Comparison of ENCODE assay signal across 15 cellular contexts in genomic region chr4:30537462-30537861, GRCh38.
DNase-seq lines count a peak whose midpoint lies in the region; ATAC-seq, FAIRE-seq and TF ChIP-seq lines count a peak whose summit lies in the region.
"Had no signal": no experiment of that assay in that cellular context is flagged by ENCODE, and none has a peak within 500 bp of the region (broad histone marks: within the 10 kb centered on the region; RNA-seq: fewer than 3 reads in every experiment).

No MANE protein-coding gene starts in this region.

- H3K79me1 ChIP-seq in H1 (ENCODE audit: low read depth, low read length), result no peaks in the 10 kb centered on the region

- no peak for TF ChIP-seq POLR2A in H1 (IDR thresholded peaks at IDR 0.05; ENCODE audit: control extremely low read depth in 1 of 2, low read depth in 2 of 2, low read length in 2 of 2)

- BruUV-seq in Panc1 (replicated peaks; lab: Mats Ljungman, UMichigan), result no TSS peak

- H3K36me3 ChIP-seq in Panc1 (ENCODE audit: control insufficient read depth, insufficient read depth, low read length), result no peaks in the 10 kb centered on the region
- no peaks in the 10 kb centered on the region for H3K36me3 ChIP-seq in H1 (ENCODE audit: control insufficient read depth in 2 of 4, insufficient read depth in 4 of 4, low read length in 3 of 4)

- H3K18ac ChIP-seq in H1 (ENCODE audit: extremely low read depth, low read length), result no peak overlapping the region

- H4K91ac ChIP-seq in H1 (replicated peaks; ENCODE audit: insufficient read length, low read length), result no peak overlapping the region

- no peaks in the 10 kb centered on the region for H3K9me3 Mint-ChIP-seq in mesothelial cell of epicardium
- H3K9me3 Mint-ChIP-seq: H9 had no signal

- H2AFZ ChIP-seq in H1 (ENCODE audit: low read length), result peak overlapping the region; percentile 70; the same call in 1 of the 2 replicates

- H3K56ac ChIP-seq in H1 (replicated peaks; ENCODE audit: insufficient read length, low read depth, low read length), result no peak overlapping the region

- in situ Hi-C loops in Panc1 (cut with HindIII; ENCODE audit: low pct_unique_long_range_greater_than_20kb, low sequenced_read_pairs), result no loop called here

- no peak overlapping the region for H3K4me2 ChIP-seq in H1 (ENCODE audit: insufficient read depth in 1 of 2, low read depth in 2 of 2, low read length in 2 of 2)

- no peak overlapping the region for H3K4ac ChIP-seq in H1 (replicated peaks; ENCODE audit: insufficient read length, low read depth, low read length)

- H4K20me1 ChIP-seq in H1 (replicated peaks in 1 of 2; ENCODE audit: control insufficient read depth in 1 of 2, insufficient read depth in 2 of 2, low read length in 2 of 2), result no peaks in the 10 kb centered on the region

- CTCF ChIA-PET in Panc1 (lab: Charles Lee), result no interaction called here
- CTCF ChIA-PET in H1 (lab: Charles Lee; ENCODE audit: partially characterized antibody), result no interaction called here

- intact Hi-C loops in Panc1 (cut with micrococcal nuclease; ENCODE audit: unreplicated experiment), result no loop called here

- no peaks in the 10 kb centered on the region for H3K27me3 Mint-ChIP-seq in mesothelial cell of epicardium (ENCODE audit: low read depth)
- H3K27me3 Mint-ChIP-seq: activated T-helper 17 cell treated with anti-CD3 and anti-CD28 coated beads, Interleukin-2, amount 50 U/mL, for 72 hours had no signal

- no peak for FAIRE-seq in H1 (lab: Jason Lieb, UNC)

- H3K23me2 ChIP-seq in H1 (ENCODE audit: low read depth, low read length), result no peaks in the 10 kb centered on the region

- no peaks in the 10 kb centered on the region for H3K79me2 ChIP-seq in H1 (ENCODE audit: control insufficient read depth in 1 of 2, insufficient read depth in 2 of 2, low read length in 2 of 2)

- H3K4me3 ChIP-seq in Panc1 (ENCODE audit: low read depth in 2 of 2, low read length in 2 of 2) (no peak overlapping the region), H1 (ENCODE audit: extremely low read depth in 1 of 4, insufficient read depth in 2 of 4, low read depth in 3 of 4, low read length in 4 of 4) (no peak overlapping the region)

- WGBS in H1 (ENCODE audit: extremely low coverage in 1 of 2, insufficient coverage in 1 of 2, insufficient read length in 1 of 2, insufficient replicate concordance in 2 of 2, low coverage in 1 of 2, low lambda C conversion rate in 2 of 2, missing lambda C conversion rate in 1 of 2), 2 experiments, result 91% methylated on average over 3 of the region's 3 CpGs; no CpG with 5 or more reads in 1 of the 2 experiments

- H2BK5ac ChIP-seq in H1 (ENCODE audit: low read depth, low read length), result no peak overlapping the region

- H2BK15ac ChIP-seq in H1 (ENCODE audit: low read length), result no peak overlapping the region

- no peak overlapping the region for H3K27ac ChIP-seq in Panc1 (ENCODE audit: low read length)
- no peak overlapping the region for H3K27ac ChIP-seq in H1 (ENCODE audit: low read depth, low read length)

- H2BK12ac ChIP-seq in H1 (ENCODE audit: low read depth, low read length), result no peak overlapping the region

- H3K4me1 ChIP-seq in Panc1 (ENCODE audit: control insufficient read depth, insufficient read depth, low read length) (no peaks in the 10 kb centered on the region), H1 (replicated peaks in 1 of 4; ENCODE audit: control insufficient read depth in 3 of 4, insufficient read depth in 4 of 4, low read length in 3 of 4) (no peaks in the 10 kb centered on the region)

- H3K9me3 ChIP-seq in Panc1 (ENCODE audit: control insufficient read depth, insufficient read depth, low read depth, low read length) (no peaks in the 10 kb centered on the region), H1 (ENCODE audit: insufficient read depth in 2 of 2, low read depth in 1 of 2, low read length in 1 of 2) (no peaks in the 10 kb centered on the region)

- H2BK120ac ChIP-seq in H1 (replicated peaks; ENCODE audit: low read depth, low read length), result no peak overlapping the region

- peak overlapping the region; percentile 1 for H3K27ac Mint-ChIP-seq in mesothelial cell of epicardium
- H3K27ac Mint-ChIP-seq: activated T-helper 17 cell treated with anti-CD3 and anti-CD28 coated beads, Interleukin-2, amount 50 U/mL, for 72 hours; CD14-positive monocyte; H9 had no signal

- ATAC-seq in Panc1 (peak; percentile 58; the same call in 1 of the 2 replicates), GM18517 (IDR thresholded peaks at IDR 0.05; ENCODE audit: unreplicated experiment) (no peak), HG02852 (IDR thresholded peaks at IDR 0.05; ENCODE audit: unreplicated experiment) (no peak)
- ATAC-seq: activated CD4-positive, CD25-positive, alpha-beta regulatory T cell treated with anti-CD3 and anti-CD28 coated beads, Interleukin-2, amount 50 U/mL, for 24 hours; activated T-helper 17 cell treated with anti-CD3 and anti-CD28 coated beads, Interleukin-2, amount 50 U/mL, for 72 hours had no signal

- H4K5ac ChIP-seq in H1 (ENCODE audit: insufficient read length, low read depth, low read length), result no peak overlapping the region

- no peak overlapping the region for H3K9ac ChIP-seq in H1 (replicated peaks in 1 of 4; ENCODE audit: extremely low read depth in 1 of 4, low read depth in 3 of 4, low read length in 3 of 4)

- no peak overlapping the region for H3K4me3 Mint-ChIP-seq in mesothelial cell of epicardium
- H3K4me3 Mint-ChIP-seq: activated T-helper 17 cell treated with anti-CD3 and anti-CD28 coated beads, Interleukin-2, amount 50 U/mL, for 72 hours; CD14-positive monocyte; H9 had no signal

- no peak for TF ChIP-seq RAD21 in H1 (IDR thresholded peaks at IDR 0.05 in 1 of 2, conservative IDR thresholded peaks at IDR 0.05 in 1 of 2; ENCODE audit: low read depth in 2 of 2, low read length in 2 of 2)

- peaks cover 5% of the 10 kb centered on the region for H3K4me1 Mint-ChIP-seq in mesothelial cell of epicardium
- H3K4me1 Mint-ChIP-seq: activated T-helper 17 cell treated with anti-CD3 and anti-CD28 coated beads, Interleukin-2, amount 50 U/mL, for 72 hours; CD14-positive monocyte had no signal

- H4K8ac ChIP-seq in H1 (ENCODE audit: extremely low read depth, insufficient read depth, low read length), result no peak overlapping the region

- DNase-seq in ELR (ENCODE audit: low read depth), result peak; percentile 92
- peak; percentile 5 for DNase-seq in Panc1 (ENCODE audit: low read depth, low spot score)
- DNase-seq in H1 (ENCODE audit: low read depth in 1 of 2, low spot score in 2 of 2), result no peak
- DNase-seq in mesothelial cell of epicardium (ENCODE audit: low spot score in 2 of 2, unreplicated experiment in 2 of 2), result no peak
- DNase-seq in DMS53 (lab: John Stamatoyannopoulos, UW), result no peak
- DNase-seq in UCSD-AML1 (lab: John Stamatoyannopoulos, UW; ENCODE audit: unreplicated experiment), result no peak
- DNase-seq: cortex of kidney, H9, MM.1S, NCI-H510A treated with DMSO at 0.1 percent for 48 hours had no signal

- H2BK20ac ChIP-seq in H1 (ENCODE audit: low read length), result no peak overlapping the region

- H3K27me3 ChIP-seq in Panc1 (ENCODE audit: control insufficient read depth, insufficient read depth, low read length), result no peaks in the 10 kb centered on the region
- H3K27me3 ChIP-seq in H1 (replicated peaks in 1 of 4; ENCODE audit: control insufficient read depth in 3 of 4, extremely low read depth in 1 of 4, insufficient read depth in 3 of 4, low read length in 3 of 4), result no peaks in the 10 kb centered on the region

- TF ChIP-seq EP300 in H1 (IDR thresholded peaks at IDR 0.05; ENCODE audit: borderline replicate concordance in 1 of 2, low read depth in 2 of 2, low read length in 2 of 2), result no peak

- no peak overlapping the region for H2AK5ac ChIP-seq in H1 (ENCODE audit: low read depth, low read length)

- POLR2A ChIA-PET in Panc1 (lab: Charles Lee) (no interaction called here), H1 (lab: Charles Lee; ENCODE audit: partially characterized antibody) (no interaction called here)

- H3K36me3 Mint-ChIP-seq in mesothelial cell of epicardium, result no peaks in the 10 kb centered on the region
- H3K36me3 Mint-ChIP-seq: CD14-positive monocyte had no signal

- H3K14ac ChIP-seq in H1 (ENCODE audit: insufficient read length), result no peak overlapping the region

- TF ChIP-seq CTCF in Panc1 (IDR thresholded peaks at IDR 0.05), result no peak
- TF ChIP-seq CTCF in H1 (IDR thresholded peaks at IDR 0.05; ENCODE audit: control extremely low read depth in 1 of 3, insufficient read depth in 1 of 3, low read depth in 1 of 3, low read length in 3 of 3), result no peak
- TF ChIP-seq CTCF in mesothelial cell of epicardium (IDR thresholded peaks at IDR 0.05; ENCODE audit: unreplicated experiment), result no peak

- H3K23ac ChIP-seq in H1 (ENCODE audit: insufficient read length), result no peak overlapping the region

TF ChIP-seq in H1, 55 proteins besides CTCF, POLR2A, EP300 and RAD21:
- TF ChIP-seq KDM4A (IDR thresholded peaks at IDR 0.05; ENCODE audit: low read depth, low read length, severe bottlenecking) (no peak), ASH2L (IDR thresholded peaks at IDR 0.05; ENCODE audit: low read length) (no peak), CBX5 (IDR thresholded peaks at IDR 0.05; ENCODE audit: low read depth, low read length) (no peak), SP4 (IDR thresholded peaks at IDR 0.05; ENCODE audit: low read length) (no peak), NANOG (IDR thresholded peaks at IDR 0.05; ENCODE audit: insufficient read depth, low read depth, low read length, poor library complexity, severe bottlenecking) (no peak), ATF2 (IDR thresholded peaks at IDR 0.05; ENCODE audit: low read length) (no peak), TAF7 (optimal IDR thresholded peaks at IDR 0.05; ENCODE audit: borderline replicate concordance, low read depth, low read length) (no peak), TBP (IDR thresholded peaks at IDR 0.05; ENCODE audit: low read depth, low read length) (no peak), SP2 (IDR thresholded peaks at IDR 0.05; ENCODE audit: low read length) (no peak)

Comparison
In these comparisons a context has a peak if more than half of its experiments do, and no peak if none do; other contexts are left out.
1. DNase-seq: peak in ELR (single experiment) and Panc1 (single experiment); none in H1 (0 of 2), mesothelial cell of epicardium (0 of 2), DMS53 (single experiment) and UCSD-AML1 (single experiment).